Comparison of ENCODE assay signal across 17 cellular contexts in the genomic region with DNA sequence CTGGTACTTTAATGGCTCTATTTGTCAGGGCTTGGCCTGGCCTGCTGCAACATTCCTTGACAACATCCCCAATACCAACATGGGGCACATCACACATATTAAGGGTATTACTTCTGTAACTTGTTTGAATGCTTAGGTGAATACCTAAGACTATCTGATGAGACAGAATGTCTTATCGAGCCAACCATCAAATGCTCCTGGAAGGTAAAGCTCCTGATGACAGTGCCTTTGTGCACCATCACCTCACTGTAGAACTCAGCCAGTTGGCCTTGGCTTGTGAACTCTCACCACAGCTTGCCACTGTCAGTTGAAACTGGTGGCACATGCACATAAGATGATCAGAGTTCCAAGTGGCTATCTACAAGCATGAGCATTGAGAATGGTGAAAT. TPM values are rescaled to one million over a fixed set of nuclear protein-coding genes. Genes with fewer than 3 reads are reported as not detected.
DNase-seq lines count a peak whose midpoint lies in the region; ATAC-seq and TF ChIP-seq lines count a peak whose summit lies in the region.
"Had no signal": no experiment of that assay in that cellular context is flagged by ENCODE, and none has a peak within 500 bp of the region (broad histone marks: within the 10 kb centered on the region; RNA-seq: fewer than 3 reads in every experiment).

No MANE protein-coding gene starts in this region.

- H2BK5ac ChIP-seq in neuronal stem cell (ENCODE audit: low read length), result no peak overlapping the region

- peak overlapping the region; percentile 63 for H3K27ac Mint-ChIP-seq in T-helper 1 cell treated with Interleukin-12 subunit alpha and Interleukin-12 subunit beta and Interleukin-4 antibody, amounts not matched to agents 30 μg/mL and 1 μg/mL, for 36 hours
- peak overlapping the region; percentile 95 for H3K27ac Mint-ChIP-seq in activated T-helper 17 cell treated with anti-CD3 and anti-CD28 coated beads, Interleukin-2, amount 50 U/mL, for 72 hours

- peaks cover 16% of the 10 kb centered on the region for H4K20me1 ChIP-seq in KMS-11 (ENCODE audit: insufficient read depth)

- H3K4me3 Mint-ChIP-seq in T-helper 1 cell treated with Interleukin-12 subunit alpha and Interleukin-12 subunit beta and Interleukin-4 antibody, amounts not matched to agents 30 μg/mL and 1 μg/mL, for 36 hours, result peak overlapping the region; percentile 48
- H3K4me3 Mint-ChIP-seq in activated T-helper 17 cell treated with anti-CD3 and anti-CD28 coated beads, Interleukin-2, amount 50 U/mL, for 72 hours, result peak overlapping the region; percentile 99
- H3K4me3 Mint-ChIP-seq: H9 had no signal

- no CpG with 5 or more reads among the region's 1 CpG for WGBS in neuronal stem cell (ENCODE audit: extremely low coverage in 2 of 2, insufficient read length in 2 of 2, insufficient replicate concordance in 1 of 2), 2 donors
- 94 to 97% methylated on average over 1 of the region's 1 CpG for WGBS in heart right ventricle, 2 donors

- TF ChIP-seq CTCF in KMS-11 (conservative IDR thresholded peaks at IDR 0.05; ENCODE audit: low read depth, low read length) (no peak), heart right ventricle (IDR thresholded peaks at IDR 0.05) (no peak)

- intact Hi-C loops in posterior vena cava (cut with DNase I) (no loop called here), heart right ventricle (cut with DNase I) (loop anchor here in 1 of 10 donors (10.0 kb wide), 1 partner anchor 98 kb away; a partner anchor contains a TSS)

- H3K36me3 Mint-ChIP-seq in T-helper 1 cell treated with Interleukin-12 subunit alpha and Interleukin-12 subunit beta and Interleukin-4 antibody, amounts not matched to agents 30 μg/mL and 1 μg/mL, for 36 hours (ENCODE audit: low read depth), result peaks cover 57% of the 10 kb centered on the region
- peaks cover 100% of the 10 kb centered on the region for H3K36me3 Mint-ChIP-seq in activated T-helper 17 cell treated with anti-CD3 and anti-CD28 coated beads, Interleukin-2, amount 50 U/mL, for 72 hours (ENCODE audit: low read depth)

- H3K14ac ChIP-seq in neuronal stem cell (ENCODE audit: low read length), result no peak overlapping the region

- no peak overlapping the region for H4K8ac ChIP-seq in neuronal stem cell (ENCODE audit: low read depth, low read length)

- H2BK12ac ChIP-seq in neuronal stem cell (ENCODE audit: low read length), result no peak overlapping the region

- no peak overlapping the region for H3K9ac ChIP-seq in KMS-11
- H3K9ac ChIP-seq in neuronal stem cell (ENCODE audit: low read depth, low read length, poor library complexity), result no peak overlapping the region

- no peak overlapping the region for H2BK120ac ChIP-seq in neuronal stem cell (ENCODE audit: low read depth, low read length)

- H3K18ac ChIP-seq in neuronal stem cell (ENCODE audit: low read length), result no peak overlapping the region

- DNase-seq in T-helper 1 cell (no peak), posterior vena cava (ENCODE audit: low spot score) (peak; percentile 0), neuronal stem cell (ENCODE audit: low spot score) (no peak), NCI-H446 (lab: John Stamatoyannopoulos, UW) (no peak), heart right ventricle (no peak)
- DNase-seq: activated effector memory CD4-positive, alpha-beta T cell treated with Interleukin-2 at 50 U/mL for 16 hours; central memory CD4-positive, alpha-beta T cell; DMS79 treated with DMSO at 0.1 percent for 48 hours; H9; hypothalamus; NCI-H510A treated with DMSO at 0.1 percent for 48 hours; occipital lobe; upper lobe of right lung had no signal

- ATAC-seq in activated T-helper 17 cell treated with anti-CD3 and anti-CD28 coated beads, Interleukin-2, amount 50 U/mL, for 72 hours (replicated peaks), result no peak
- no peak for ATAC-seq in heart right ventricle
- ATAC-seq: upper lobe of right lung had no signal

- H3K9me3 ChIP-seq in neuronal stem cell (replicated peaks in 1 of 2; ENCODE audit: control insufficient read depth in 2 of 2, insufficient read depth in 1 of 2, low read depth in 1 of 2, low read length in 2 of 2), result no peaks in the 10 kb centered on the region
- no peaks in the 10 kb centered on the region for H3K9me3 ChIP-seq in heart right ventricle
- H3K9me3 ChIP-seq: upper lobe of right lung had no signal

- no peaks in the 10 kb centered on the region for H3K27me3 Mint-ChIP-seq in T-helper 1 cell treated with Interleukin-12 subunit alpha and Interleukin-12 subunit beta and Interleukin-4 antibody, amounts not matched to agents 30 μg/mL and 1 μg/mL, for 36 hours (ENCODE audit: low read depth)
- H3K27me3 Mint-ChIP-seq in activated T-helper 17 cell treated with anti-CD3 and anti-CD28 coated beads, Interleukin-2, amount 50 U/mL, for 72 hours, result no peaks in the 10 kb centered on the region

- no peak overlapping the region for H2BK15ac ChIP-seq in neuronal stem cell (ENCODE audit: low read length)

- H3K23ac ChIP-seq in neuronal stem cell (ENCODE audit: low read depth, low read length, poor library complexity), result no peak overlapping the region

- H3K27me3 ChIP-seq in KMS-11 (ENCODE audit: insufficient read depth, low read depth) (no peaks in the 10 kb centered on the region), neuronal stem cell (ENCODE audit: control insufficient read depth in 3 of 3, insufficient read depth in 3 of 3, low read depth in 1 of 3, low read length in 3 of 3) (no peaks in the 10 kb centered on the region), heart right ventricle (no peaks in the 10 kb centered on the region)
- H3K27me3 ChIP-seq: upper lobe of right lung had no signal

- peak overlapping the region; percentile 17; the same call in 1 of the 2 replicates for H3K27ac ChIP-seq in KMS-11
- H3K27ac ChIP-seq in neuronal stem cell (replicated peaks; ENCODE audit: low read length), result no peak overlapping the region
- H3K27ac ChIP-seq in heart right ventricle, result no peak overlapping the region
- H3K27ac ChIP-seq: upper lobe of right lung had no signal

- peaks cover 47% of the 10 kb centered on the region for H3K79me2 ChIP-seq in KMS-11 (ENCODE audit: insufficient read depth, low read depth)

- no peaks in the 10 kb centered on the region for H3K9me3 Mint-ChIP-seq in T-helper 1 cell treated with Interleukin-12 subunit alpha and Interleukin-12 subunit beta and Interleukin-4 antibody, amounts not matched to agents 30 μg/mL and 1 μg/mL, for 36 hours
- H3K9me3 Mint-ChIP-seq in activated T-helper 17 cell treated with anti-CD3 and anti-CD28 coated beads, Interleukin-2, amount 50 U/mL, for 72 hours, result no peaks in the 10 kb centered on the region
- H3K9me3 Mint-ChIP-seq: H9 had no signal

- H3K4me3 ChIP-seq in KMS-11 (IDR thresholded peaks at IDR 0.05; ENCODE audit: insufficient read depth, low read depth, low read length) (no peak overlapping the region), neuronal stem cell (ENCODE audit: low read length in 2 of 2) (no peak overlapping the region), heart right ventricle (no peak overlapping the region)
- H3K4me3 ChIP-seq: upper lobe of right lung had no signal

- H3K36me3 ChIP-seq in KMS-11 (ENCODE audit: insufficient read depth) (peaks cover 25% of the 10 kb centered on the region; the same call in 1 of the 2 replicates), neuronal stem cell (replicated peaks in 1 of 2; ENCODE audit: control insufficient read depth in 2 of 2, insufficient read depth in 2 of 2, low read length in 2 of 2) (peaks cover 27 to 32% of the 10 kb centered on the region in 2 donors), heart right ventricle (peaks cover 0 to 52% (median 12%) of the 10 kb centered on the region in 9 donors)

- H2AK5ac ChIP-seq in neuronal stem cell (ENCODE audit: low read depth, low read length), result no peak overlapping the region

- H2AFZ ChIP-seq in KMS-11 (ENCODE audit: low read depth) (no peak overlapping the region), neuronal stem cell (ENCODE audit: low read length) (no peak overlapping the region)

- H3K4me1 ChIP-seq in KMS-11 (ENCODE audit: low read depth, poor library complexity, severe bottlenecking), result peaks cover 56% of the 10 kb centered on the region
- H3K4me1 ChIP-seq in neuronal stem cell (ENCODE audit: control insufficient read depth in 2 of 2, insufficient read depth in 1 of 2, low read depth in 1 of 2, low read length in 2 of 2), result peaks cover 0 to 8% of the 10 kb centered on the region in 2 donors
- peaks cover 0 to 78% (median 18%) of the 10 kb centered on the region in 9 donors for H3K4me1 ChIP-seq in heart right ventricle

- H3K4me1 Mint-ChIP-seq in T-helper 1 cell treated with Interleukin-12 subunit alpha and Interleukin-12 subunit beta and Interleukin-4 antibody, amounts not matched to agents 30 μg/mL and 1 μg/mL, for 36 hours (ENCODE audit: low read depth), result peaks cover 60% of the 10 kb centered on the region
- peaks cover 15% of the 10 kb centered on the region for H3K4me1 Mint-ChIP-seq in activated T-helper 17 cell treated with anti-CD3 and anti-CD28 coated beads, Interleukin-2, amount 50 U/mL, for 72 hours

- no peak overlapping the region for H3K4ac ChIP-seq in neuronal stem cell (ENCODE audit: low read length)

- H3K4me2 ChIP-seq in KMS-11 (peak overlapping the region; percentile 7; the same call in 1 of the 2 replicates), neuronal stem cell (ENCODE audit: insufficient read depth, low read length, poor library complexity, severe bottlenecking) (no peak overlapping the region)

- peaks cover 1% of the 10 kb centered on the region for H3K79me1 ChIP-seq in neuronal stem cell (ENCODE audit: low read depth, low read length)

- H4K91ac ChIP-seq in neuronal stem cell (ENCODE audit: low read depth, low read length, poor library complexity), result no peak overlapping the region

RNA-seq across cellular contexts. Expression of a gene that starts 3.7 kb away (rescaled TPM):
- 100 to 1,000 TPM; 316 to 649 TPM for total RNA-seq in activated T-helper 17 cell treated with anti-CD3 and anti-CD28 coated beads, Interleukin-2, amount 50 U/mL, for 72 hours
- total RNA-seq in posterior vena cava (1 to 10 TPM; 4.9 to 6.3 TPM), heart right ventricle (10 to 100 TPM in 1 of 10 donors, 1 to 10 TPM in 3, under 1 TPM in 6; 0.30 to 11.0 (median 0.65) TPM)
- polyA plus RNA-seq in neuronal stem cell (2013, experiment 1 of 2), result 0.03 TPM
- polyA plus RNA-seq in neuronal stem cell (2013, experiment 2 of 2), result 0.06 TPM
- polyA plus RNA-seq in heart right ventricle, result 1 to 10 TPM in 1 of 2 donors, under 1 TPM in 1; 0.66 to 1.0 TPM
- total RNA-seq: epithelial cell of proximal tubule had no signal

RNA-seq across cellular contexts. Expression of a gene that starts 17.5 kb away (rescaled TPM):
- 10 to 100 TPM; 69.8 to 79.3 TPM for total RNA-seq in activated T-helper 17 cell treated with anti-CD3 and anti-CD28 coated beads, Interleukin-2, amount 50 U/mL, for 72 hours
- 10 to 100 TPM; 31.8 to 36.9 TPM for total RNA-seq in posterior vena cava
- polyA plus RNA-seq in neuronal stem cell (2013, experiment 1 of 2), result 29.8 TPM
- 30.1 TPM for polyA plus RNA-seq in neuronal stem cell (2013, experiment 2 of 2)
- 10 to 100 TPM; 21.5 to 37.7 (median 25.4) TPM for total RNA-seq in heart right ventricle
- 10 to 100 TPM; 45.1 to 71.1 TPM for polyA plus RNA-seq in heart right ventricle

Comparison
In these comparisons a context has a peak if more than half of its experiments do, and no peak if none do; other contexts are left out.
1. RNA of a gene that starts 3.7 kb away (total RNA-seq): 316 to 649 TPM in activated T-helper 17 cell treated with anti-CD3 and anti-CD28 coated beads, Interleukin-2, amount 50 U/mL, for 72 hours; 4.9 to 6.3 TPM in posterior vena cava and 0.30 to 11.0 TPM in heart right ventricle; every median in the first group is over 10 times any median in the second.